ENCODE assay signal across 33 cellular contexts in genomic region chr12:16168078-16168477, GRCh38.
"Had no signal": no experiment of that assay in that cellular context is flagged by ENCODE, and none has a peak within 500 bp of the region (broad histone marks: within the 10 kb centered on the region; RNA-seq: fewer than 3 reads in every experiment).

No MANE protein-coding gene starts in this region.

- DNase-seq: activated CD4-positive, alpha-beta T cell treated with anti-CD3 and anti-CD28 coated beads for 4 hours; activated CD4-positive, alpha-beta T cell treated with anti-CD3 and anti-CD28 coated beads, Interleukin-2, amount 50 U/mL, for 4 hours; activated CD8-positive, alpha-beta memory T cell treated with anti-CD3 and anti-CD28 coated beads for 24 hours; activated effector memory CD4-positive, alpha-beta T cell treated with anti-CD3 and anti-CD28 coated beads, Interleukin-2, amount 50 U/mL, for 16 hours; activated naive CD4-positive, alpha-beta T cell treated with anti-CD3 and anti-CD28 coated beads for 36 hours; activated naive CD8-positive, alpha-beta T cell treated with anti-CD3 and anti-CD28 coated beads for 36 hours; adrenal gland; central memory CD4-positive, alpha-beta T cell; endodermal cell; esophagus squamous epithelium; gastrocnemius medialis; islet precursor cell; left cardiac atrium; naive B cell; nucleus accumbens; pancreas; retina; stimulated activated CD4-positive, alpha-beta T cell treated with anti-CD3 and anti-CD28 coated beads, Interleukin-12 subunit alpha, Interleukin-12 subunit beta, amount 100 ng/mL, for 4 hours; stimulated activated CD4-positive, alpha-beta T cell treated with anti-CD3 and anti-CD28 coated beads, Interleukin-4, amount 100 ng/mL, for 1 hour; substantia nigra; tibial artery had no signal

- H3K4me1 Mint-ChIP-seq: activated naive CD8-positive, alpha-beta T cell treated with anti-CD3 and anti-CD28 coated beads for 36 hours; mesothelial cell of epicardium; naive B cell; stimulated activated effector memory CD8-positive, alpha-beta T cell treated with anti-CD3 and anti-CD28 coated beads, Interleukin-12 subunit alpha, Interleukin-12 subunit beta, amount 100 ng/mL, for 72 hours had no signal

- H3K79me2 ChIP-seq: hepatocyte had no signal

- H3K36me3 Mint-ChIP-seq: activated naive CD8-positive, alpha-beta T cell treated with anti-CD3 and anti-CD28 coated beads for 36 hours; brain; mesothelial cell of epicardium; naive B cell; stimulated activated effector memory CD8-positive, alpha-beta T cell treated with anti-CD3 and anti-CD28 coated beads, Interleukin-12 subunit alpha, Interleukin-12 subunit beta, amount 100 ng/mL, for 72 hours had no signal

- ATAC-seq: gastrocnemius medialis; left cardiac atrium; pancreas; sciatic nerve; stimulated activated effector memory CD8-positive, alpha-beta T cell treated with anti-CD3 and anti-CD28 coated beads, Interleukin-12 subunit alpha, Interleukin-12 subunit beta, amount 100 ng/mL, for 72 hours had no signal

- H2AFZ ChIP-seq: hepatocyte had no signal

- H3K4me2 ChIP-seq: hepatocyte had no signal

- H3K4me3 Mint-ChIP-seq: activated naive CD4-positive, alpha-beta T cell treated with anti-CD3 and anti-CD28 coated beads for 36 hours; activated naive CD8-positive, alpha-beta T cell treated with anti-CD3 and anti-CD28 coated beads for 36 hours; activated T-helper 1 cell treated with anti-CD3 and anti-CD28 coated beads, Interleukin-12 subunit alpha, Interleukin-12 subunit beta, Interleukin-2, Interleukin-4 antibody, amounts not matched to agents 30 ng/mL and 10 ng/mL and 1 ng/mL, durations not matched to agents 14 hours and 24 hours and 36 hours; brain; dendritic cell treated with granulocyte-macrophage colony-stimulating factor and Interleukin-4, amounts not matched to agents 40 ng/mL and 50 ng/mL, for 4 days; endodermal cell; mesothelial cell of epicardium; naive B cell; stimulated activated effector memory CD8-positive, alpha-beta T cell treated with anti-CD3 and anti-CD28 coated beads, Interleukin-12 subunit alpha, Interleukin-12 subunit beta, amount 100 ng/mL, for 72 hours; stimulated activated naive CD8-positive, alpha-beta T cell treated with anti-CD3 and anti-CD28 coated beads, Interleukin-15, Interleukin-2, amounts not matched to agents 100 ng/mL and 50 ng/mL, for 24 hours had no signal

- H3K9me3 Mint-ChIP-seq: activated naive CD4-positive, alpha-beta T cell treated with anti-CD3 and anti-CD28 coated beads for 36 hours; activated T-helper 1 cell treated with anti-CD3 and anti-CD28 coated beads, Interleukin-12 subunit alpha, Interleukin-12 subunit beta, Interleukin-2, Interleukin-4 antibody, amounts not matched to agents 30 ng/mL and 10 ng/mL and 1 ng/mL, durations not matched to agents 14 hours and 24 hours and 36 hours; dendritic cell treated with granulocyte-macrophage colony-stimulating factor and Interleukin-4, amounts not matched to agents 40 ng/mL and 50 ng/mL, for 4 days; endodermal cell; naive B cell; stimulated activated naive CD8-positive, alpha-beta T cell treated with anti-CD3 and anti-CD28 coated beads, Interleukin-15, Interleukin-2, amounts not matched to agents 100 ng/mL and 50 ng/mL, for 24 hours had no signal

- H3K27ac Mint-ChIP-seq: activated naive CD4-positive, alpha-beta T cell treated with anti-CD3 and anti-CD28 coated beads for 36 hours; activated naive CD8-positive, alpha-beta T cell treated with anti-CD3 and anti-CD28 coated beads for 36 hours; activated T-helper 1 cell treated with anti-CD3 and anti-CD28 coated beads, Interleukin-12 subunit alpha, Interleukin-12 subunit beta, Interleukin-2, Interleukin-4 antibody, amounts not matched to agents 30 ng/mL and 10 ng/mL and 1 ng/mL, durations not matched to agents 14 hours and 24 hours and 36 hours; dendritic cell treated with granulocyte-macrophage colony-stimulating factor and Interleukin-4, amounts not matched to agents 40 ng/mL and 50 ng/mL, for 4 days; endodermal cell; mesothelial cell of epicardium; naive B cell; stimulated activated effector memory CD8-positive, alpha-beta T cell treated with anti-CD3 and anti-CD28 coated beads, Interleukin-12 subunit alpha, Interleukin-12 subunit beta, amount 100 ng/mL, for 72 hours; stimulated activated naive CD8-positive, alpha-beta T cell treated with anti-CD3 and anti-CD28 coated beads, Interleukin-15, Interleukin-2, amounts not matched to agents 100 ng/mL and 50 ng/mL, for 24 hours had no signal

- H3K27me3 ChIP-seq: adrenal gland, ascending aorta, esophagus squamous epithelium, gastrocnemius medialis, hepatocyte, pancreas, tibial artery had no signal

- H3K27ac ChIP-seq: adrenal gland, ascending aorta, esophagus squamous epithelium, gastrocnemius medialis, hepatocyte, pancreas, prostate gland, skin epidermis, tibial artery, VCaP had no signal

- H3K4me1 ChIP-seq: adrenal gland, ascending aorta, esophagus squamous epithelium, gastrocnemius medialis, pancreas, prostate gland, tibial artery had no signal

- H3K27me3 Mint-ChIP-seq: activated naive CD8-positive, alpha-beta T cell treated with anti-CD3 and anti-CD28 coated beads for 36 hours; dendritic cell treated with granulocyte-macrophage colony-stimulating factor and Interleukin-4, amounts not matched to agents 40 ng/mL and 50 ng/mL, for 4 days; stimulated activated naive CD8-positive, alpha-beta T cell treated with anti-CD3 and anti-CD28 coated beads, Interleukin-15, Interleukin-2, amounts not matched to agents 100 ng/mL and 50 ng/mL, for 24 hours had no signal

- H3K36me3 ChIP-seq: adrenal gland, ascending aorta, esophagus squamous epithelium, gastrocnemius medialis, pancreas, prostate gland, tibial artery had no signal

- H3K4me3 ChIP-seq: adrenal gland, ascending aorta, esophagus squamous epithelium, gastrocnemius medialis, hepatocyte, pancreas, prostate gland, skin epidermis, tibial artery had no signal

- H3K9me3 ChIP-seq: adrenal gland, ascending aorta, esophagus squamous epithelium, gastrocnemius medialis, pancreas, prostate gland, tibial artery had no signal
